ENCODE assay signal across 38 cellular contexts in genomic region chr9:130394320-130394719, GRCh38.
"Had no signal": no experiment of that assay in that cellular context is flagged by ENCODE, and none has a peak within 500 bp of the region (broad histone marks: within the 10 kb centered on the region; RNA-seq: fewer than 3 reads in every experiment).

No MANE protein-coding gene starts in this region.

- H3K4me1 Mint-ChIP-seq: activated naive CD4-positive, alpha-beta T cell treated with anti-CD3 and anti-CD28 coated beads, Interleukin-2, amount 10 ng/mL, durations not matched to agents 7 days and 5 days; activated naive CD4-positive, alpha-beta T cell treated with anti-CD3 and anti-CD28 coated beads, Interleukin-2, amount 50 U/mL, for 24 hours; activated naive CD8-positive, alpha-beta T cell treated with anti-CD3 and anti-CD28 coated beads for 36 hours; activated naive CD8-positive, alpha-beta T cell treated with anti-CD3 and anti-CD28 coated beads, Interleukin-2, amount 10 ng/mL, durations not matched to agents 7 days and 5 days; activated naive CD8-positive, alpha-beta T cell treated with anti-CD3 and anti-CD28 coated beads, Interleukin-2, amount 50 U/mL, for 24 hours; activated T-helper 17 cell treated with anti-CD3 and anti-CD28 coated beads, Interleukin-2, amount 50 U/mL, for 72 hours; central memory CD8-positive, alpha-beta T cell had no signal

- H3K36me3 Mint-ChIP-seq: activated naive CD4-positive, alpha-beta T cell treated with anti-CD3 and anti-CD28 coated beads, Interleukin-2, amount 10 ng/mL, durations not matched to agents 7 days and 5 days; activated naive CD4-positive, alpha-beta T cell treated with anti-CD3 and anti-CD28 coated beads, Interleukin-2, amount 50 U/mL, for 24 hours; activated naive CD4-positive, alpha-beta T cell treated with anti-CD3 and anti-CD28 coated beads, Interleukin-2, amount 50 U/mL, for 72 hours; activated naive CD8-positive, alpha-beta T cell; activated naive CD8-positive, alpha-beta T cell treated with anti-CD3 and anti-CD28 coated beads for 36 hours; activated naive CD8-positive, alpha-beta T cell treated with anti-CD3 and anti-CD28 coated beads, Interleukin-2, amount 10 ng/mL, durations not matched to agents 7 days and 5 days; brain had no signal

- H3K4me3 Mint-ChIP-seq: activated naive CD4-positive, alpha-beta T cell treated with anti-CD3 and anti-CD28 coated beads for 36 hours; activated naive CD4-positive, alpha-beta T cell treated with anti-CD3 and anti-CD28 coated beads, Interleukin-2, amount 10 ng/mL, durations not matched to agents 7 days and 5 days; activated naive CD4-positive, alpha-beta T cell treated with anti-CD3 and anti-CD28 coated beads, Interleukin-2, amount 50 U/mL, for 24 hours; activated naive CD8-positive, alpha-beta T cell; activated naive CD8-positive, alpha-beta T cell treated with anti-CD3 and anti-CD28 coated beads for 36 hours; activated naive CD8-positive, alpha-beta T cell treated with anti-CD3 and anti-CD28 coated beads, Interleukin-2, amount 10 ng/mL, durations not matched to agents 7 days and 5 days; activated naive CD8-positive, alpha-beta T cell treated with anti-CD3 and anti-CD28 coated beads, Interleukin-2, amount 50 U/mL, for 24 hours; activated T-cell treated with anti-CD3 and anti-CD28 coated beads, Interleukin-2, amount 50 U/mL, for 24 hours; activated T-cell treated with anti-CD3 and anti-CD28 coated beads, Interleukin-2, amount 50 U/mL, for 4 hours; activated T-cell treated with anti-CD3 and anti-CD28 coated beads, Interleukin-2, amount 50 U/mL, for 72 hours; activated T-helper 1 cell treated with anti-CD3 and anti-CD28 coated beads, Interleukin-12 subunit alpha, Interleukin-12 subunit beta, Interleukin-2, Interleukin-4 antibody, amounts not matched to agents 30 ng/mL and 10 ng/mL and 1 ng/mL, durations not matched to agents 14 hours and 24 hours and 36 hours; activated T-helper 17 cell treated with anti-CD3 and anti-CD28 coated beads, Interleukin-2, amount 50 U/mL, for 72 hours; brain; central memory CD8-positive, alpha-beta T cell had no signal

- H3K27ac Mint-ChIP-seq: activated naive CD4-positive, alpha-beta T cell treated with anti-CD3 and anti-CD28 coated beads for 36 hours; activated naive CD4-positive, alpha-beta T cell treated with anti-CD3 and anti-CD28 coated beads, Interleukin-2, amount 10 ng/mL, durations not matched to agents 7 days and 5 days; activated naive CD4-positive, alpha-beta T cell treated with anti-CD3 and anti-CD28 coated beads, Interleukin-2, amount 50 U/mL, for 24 hours; activated naive CD4-positive, alpha-beta T cell treated with anti-CD3 and anti-CD28 coated beads, Interleukin-2, amount 50 U/mL, for 72 hours; activated naive CD8-positive, alpha-beta T cell; activated naive CD8-positive, alpha-beta T cell treated with anti-CD3 and anti-CD28 coated beads for 36 hours; activated naive CD8-positive, alpha-beta T cell treated with anti-CD3 and anti-CD28 coated beads, Interleukin-2, amount 10 ng/mL, durations not matched to agents 7 days and 5 days; activated naive CD8-positive, alpha-beta T cell treated with anti-CD3 and anti-CD28 coated beads, Interleukin-2, amount 50 U/mL, for 24 hours; activated T-cell treated with anti-CD3 and anti-CD28 coated beads, Interleukin-2, amount 50 U/mL, for 24 hours; activated T-cell treated with anti-CD3 and anti-CD28 coated beads, Interleukin-2, amount 50 U/mL, for 72 hours; activated T-helper 1 cell treated with anti-CD3 and anti-CD28 coated beads, Interleukin-12 subunit alpha, Interleukin-12 subunit beta, Interleukin-2, Interleukin-4 antibody, amounts not matched to agents 30 ng/mL and 10 ng/mL and 1 ng/mL, durations not matched to agents 14 hours and 24 hours and 36 hours; activated T-helper 17 cell treated with anti-CD3 and anti-CD28 coated beads, Interleukin-2, amount 50 U/mL, for 72 hours; activated T-helper 2 cell treated with anti-CD3 and anti-CD28 coated beads, Interferon-gamma antibody, Interleukin-2, Interleukin-4, amounts not matched to agents 10 μg/mL and 5 μg/mL and 100 μg/mL, durations not matched to agents 14 hours and 24 hours and 36 hours; brain had no signal

- H3K27me3 Mint-ChIP-seq: activated naive CD4-positive, alpha-beta T cell treated with anti-CD3 and anti-CD28 coated beads, Interleukin-2, amount 10 ng/mL, durations not matched to agents 7 days and 5 days; activated naive CD4-positive, alpha-beta T cell treated with anti-CD3 and anti-CD28 coated beads, Interleukin-2, amount 50 U/mL, for 24 hours; activated naive CD8-positive, alpha-beta T cell; activated naive CD8-positive, alpha-beta T cell treated with anti-CD3 and anti-CD28 coated beads for 36 hours; activated naive CD8-positive, alpha-beta T cell treated with anti-CD3 and anti-CD28 coated beads, Interleukin-2, amount 10 ng/mL, durations not matched to agents 7 days and 5 days had no signal

- H3K4me3 ChIP-seq: adrenal gland, ascending aorta, body of pancreas, breast epithelium, cardiac muscle cell had no signal

- DNase-seq: activated effector memory CD4-positive, alpha-beta T cell treated with anti-CD3 and anti-CD28 coated beads, Interleukin-2, amount 50 U/mL, for 16 hours; activated effector memory CD4-positive, alpha-beta T cell treated with Interleukin-2 at 50 U/mL for 16 hours; activated gamma-delta T cell; activated gamma-delta T cell treated with Interleukin-2 at 50 U/mL for 16 hours; activated naive CD4-positive, alpha-beta T cell; activated naive CD4-positive, alpha-beta T cell treated with anti-CD3 and anti-CD28 coated beads for 36 hours; activated naive CD4-positive, alpha-beta T cell treated with anti-CD3 and anti-CD28 coated beads, Interleukin-2, amount 10 ng/mL, durations not matched to agents 7 days and 5 days; activated naive CD4-positive, alpha-beta T cell treated with anti-CD3 and anti-CD28 coated beads, Interleukin-2, amount 50 U/mL, for 16 hours; activated naive CD4-positive, alpha-beta T cell treated with Interleukin-2 at 50 U/mL for 16 hours; activated naive CD8-positive, alpha-beta T cell treated with anti-CD3 and anti-CD28 coated beads for 36 hours; activated naive CD8-positive, alpha-beta T cell treated with anti-CD3 and anti-CD28 coated beads, Interleukin-2, amount 10 ng/mL, durations not matched to agents 7 days and 5 days; activated naive CD8-positive, alpha-beta T cell treated with anti-CD3 and anti-CD28 coated beads, Interleukin-2, amount 50 U/mL, for 24 hours; activated T-cell treated with anti-CD3 and anti-CD28 coated beads, Interleukin-2, amount 50 U/mL, for 1 hour; activated T-cell treated with anti-CD3 and anti-CD28 coated beads, Interleukin-2, amount 50 U/mL, for 24 hours; activated T-cell treated with anti-CD3 and anti-CD28 coated beads, Interleukin-2, amount 50 U/mL, for 4 hours; activated T-cell treated with anti-CD3 and anti-CD28 coated beads, Interleukin-2, amount 50 U/mL, for 48 hours; activated T-cell treated with anti-CD3 and anti-CD28 coated beads, Interleukin-2, amount 50 U/mL, for 72 hours; adrenal gland; amniotic stem cell; amygdala; anterior cingulate cortex; aorta; body of pancreas; brain microvascular endothelial cell; caudate nucleus; central memory CD4-positive, alpha-beta T cell; cerebellar nuclear complex had no signal

- H3K36me3 ChIP-seq: adrenal gland, ascending aorta, brain microvascular endothelial cell, breast epithelium, cardiac muscle cell had no signal

- H3K4me1 ChIP-seq: adrenal gland, ascending aorta, body of pancreas, breast epithelium had no signal

- H3K27ac ChIP-seq: adrenal gland, ascending aorta, body of pancreas, brain microvascular endothelial cell, breast epithelium, cardiac muscle cell had no signal

- H3K9me3 ChIP-seq: adrenal gland, ascending aorta, body of pancreas, breast epithelium had no signal

- ATAC-seq: activated naive CD4-positive, alpha-beta T cell treated with anti-CD3 and anti-CD28 coated beads, Interleukin-2, amount 50 U/mL, for 72 hours; activated naive CD8-positive, alpha-beta T cell treated with anti-CD3 and anti-CD28 coated beads, Interleukin-2, amount 50 U/mL, for 24 hours; activated T-cell treated with anti-CD3 and anti-CD28 coated beads, Interleukin-2, amount 50 U/mL, for 4 hours; activated T-cell treated with anti-CD3 and anti-CD28 coated beads, Interleukin-2, amount 50 U/mL, for 72 hours; activated T-helper 17 cell treated with anti-CD3 and anti-CD28 coated beads, Interleukin-2, amount 50 U/mL, for 72 hours; body of pancreas had no signal

- H3K27me3 ChIP-seq: adrenal gland, ascending aorta, body of pancreas, brain microvascular endothelial cell, cardiac muscle cell had no signal

- H3K9me3 Mint-ChIP-seq: activated naive CD4-positive, alpha-beta T cell treated with anti-CD3 and anti-CD28 coated beads for 36 hours; activated naive CD4-positive, alpha-beta T cell treated with anti-CD3 and anti-CD28 coated beads, Interleukin-2, amount 10 ng/mL, durations not matched to agents 7 days and 5 days; activated naive CD4-positive, alpha-beta T cell treated with anti-CD3 and anti-CD28 coated beads, Interleukin-2, amount 50 U/mL, for 24 hours; activated naive CD4-positive, alpha-beta T cell treated with anti-CD3 and anti-CD28 coated beads, Interleukin-2, amount 50 U/mL, for 72 hours; activated naive CD8-positive, alpha-beta T cell treated with anti-CD3 and anti-CD28 coated beads for 36 hours; activated naive CD8-positive, alpha-beta T cell treated with anti-CD3 and anti-CD28 coated beads, Interleukin-2, amount 10 ng/mL, durations not matched to agents 7 days and 5 days; activated naive CD8-positive, alpha-beta T cell treated with anti-CD3 and anti-CD28 coated beads, Interleukin-2, amount 50 U/mL, for 24 hours; activated T-cell treated with anti-CD3 and anti-CD28 coated beads, Interleukin-2, amount 50 U/mL, for 24 hours; activated T-cell treated with anti-CD3 and anti-CD28 coated beads, Interleukin-2, amount 50 U/mL, for 4 hours; activated T-cell treated with anti-CD3 and anti-CD28 coated beads, Interleukin-2, amount 50 U/mL, for 72 hours; activated T-helper 1 cell treated with anti-CD3 and anti-CD28 coated beads, Interleukin-12 subunit alpha, Interleukin-12 subunit beta, Interleukin-2, Interleukin-4 antibody, amounts not matched to agents 30 ng/mL and 10 ng/mL and 1 ng/mL, durations not matched to agents 14 hours and 24 hours and 36 hours; activated T-helper 17 cell treated with anti-CD3 and anti-CD28 coated beads, Interleukin-2, amount 50 U/mL, for 72 hours; activated T-helper 2 cell treated with anti-CD3 and anti-CD28 coated beads, Interferon-gamma antibody, Interleukin-2, Interleukin-4, amounts not matched to agents 10 μg/mL and 5 μg/mL and 100 μg/mL, durations not matched to agents 14 hours and 24 hours and 36 hours; central memory CD8-positive, alpha-beta T cell had no signal
